ENCODE assay signal across 8 cellular contexts in the genomic region with DNA sequence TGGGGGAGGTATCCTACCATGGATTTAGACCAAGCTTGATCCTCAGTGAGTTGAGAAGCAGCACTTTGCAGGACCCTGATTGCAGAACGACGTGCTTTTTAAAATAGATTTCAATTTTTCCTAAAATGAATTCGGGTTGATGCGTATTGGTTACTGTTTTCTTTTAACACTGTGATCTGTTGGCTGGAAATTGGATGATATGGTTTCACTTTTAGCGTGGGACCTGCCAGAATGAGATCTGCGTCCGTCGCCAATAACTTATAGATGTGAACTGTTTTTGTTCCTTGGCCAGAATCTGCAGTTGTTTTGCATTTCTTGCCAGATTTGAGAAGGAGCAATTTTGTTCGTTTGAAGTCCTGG. TPM values are rescaled to one million over a fixed set of nuclear protein-coding genes. Genes with fewer than 3 reads are reported as not detected.
DNase-seq lines count a peak whose midpoint lies in the region; ATAC-seq and TF ChIP-seq lines count a peak whose summit lies in the region.

No MANE protein-coding gene starts in this region.

- POLR2A ChIA-PET in GM10248 (lab: Yijun Ruan, JAX): interaction anchor here (0.5 to 1.7 kb wide), 4 partner anchors 10 to 309 kb away, joined by 3 to 4 read pairs (median 4); no protein-coding TSS in a partner anchor

- no peaks in the 10 kb centered on the region for H3K9me3 Mint-ChIP-seq in endodermal cell
- no peaks in the 10 kb centered on the region for H3K9me3 Mint-ChIP-seq in natural killer cell treated with Interleukin-12 subunit alpha and Interleukin-12 subunit beta and Interleukin-15 and Interleukin-18, amount 100 ng/mL, for 72 hours

- H3K27ac ChIP-seq in SK-N-MC: no peak overlapping the region
- peak overlapping the region; percentile 92 for H3K27ac ChIP-seq in endodermal cell (ENCODE audit: low read depth, low read length)

- H3K36me3 Mint-ChIP-seq in endodermal cell (ENCODE audit: low read depth): no peaks in the 10 kb centered on the region
- H3K36me3 Mint-ChIP-seq in natural killer cell treated with Interleukin-12 subunit alpha and Interleukin-12 subunit beta and Interleukin-15 and Interleukin-18, amount 100 ng/mL, for 72 hours: peaks cover 10% of the 10 kb centered on the region

- CTCF ChIA-PET in GM10248 (lab: Yijun Ruan, JAX): interaction anchor here (1.0 to 2.4 kb wide), 2 partner anchors 11 to 29 kb away, joined by 4 to 15 read pairs; no protein-coding TSS in a partner anchor

- no peaks in the 10 kb centered on the region for H3K27me3 ChIP-seq in endodermal cell (ENCODE audit: control insufficient read depth, insufficient read depth, low read length, poor library complexity, severe bottlenecking)

- intact Hi-C loops in Right ventricle myocardium inferior (cut with DNase I): loop anchor here (2.0 to 10.0 kb wide), 2 partner anchors 63 to 207 kb away; partner anchors contain the start of genes AMMECR1L and SAP130
- intact Hi-C loops in cardiac septum (cut with DNase I): loop anchor here (1.0 kb wide), 1 partner anchor 64 kb away; no protein-coding TSS in a partner anchor

- H3K4me3 ChIP-seq in SK-N-MC (peak overlapping the region; percentile 95), endodermal cell (ENCODE audit: low read length) (peak overlapping the region; percentile 99)

- no peaks in the 10 kb centered on the region for H3K27me3 Mint-ChIP-seq in endodermal cell (ENCODE audit: insufficient read depth)
- no peaks in the 10 kb centered on the region for H3K27me3 Mint-ChIP-seq in natural killer cell treated with Interleukin-12 subunit alpha and Interleukin-12 subunit beta and Interleukin-15 and Interleukin-18, amount 100 ng/mL, for 72 hours

- DNase-seq in Right ventricle myocardium inferior (ENCODE audit: missing footprints): no peak
- DNase-seq in cardiac septum (ENCODE audit: low spot score): no peak
- DNase-seq in SK-N-MC (ENCODE audit: low read depth, low spot score): no peak
- no peak for DNase-seq in endodermal cell
- no peak for DNase-seq in natural killer cell treated with Interleukin-12 subunit alpha and Interleukin-12 subunit beta and Interleukin-15 and Interleukin-18, amount 100 ng/mL, for 72 hours (ENCODE audit: low spot score)
- no peak for DNase-seq in GM10248 (ENCODE audit: extremely low spot score)
- no peak for DNase-seq in H4 (ENCODE audit: low spot score)

- TF ChIP-seq CTCF in endodermal cell (conservative IDR thresholded peaks at IDR 0.05): no peak
- no peak for TF ChIP-seq CTCF in GM10248 (IDR thresholded peaks at IDR 0.05; ENCODE audit: control extremely low read depth, extremely low read depth, low read depth, missing control alignments)

- ATAC-seq in Right ventricle myocardium inferior: peak; percentile 11
- no peak for ATAC-seq in natural killer cell treated with Interleukin-12 subunit alpha and Interleukin-12 subunit beta and Interleukin-15 and Interleukin-18, amount 100 ng/mL, for 72 hours
- no peak for ATAC-seq in GM21825 (IDR thresholded peaks at IDR 0.05; ENCODE audit: unreplicated experiment)

- H3K4me3 Mint-ChIP-seq in endodermal cell: peak overlapping the region; percentile 88
- peak overlapping the region; percentile 95 for H3K4me3 Mint-ChIP-seq in natural killer cell treated with Interleukin-12 subunit alpha and Interleukin-12 subunit beta and Interleukin-15 and Interleukin-18, amount 100 ng/mL, for 72 hours

- H3K4me1 Mint-ChIP-seq in endodermal cell: peaks cover 9% of the 10 kb centered on the region
- H3K4me1 Mint-ChIP-seq in natural killer cell treated with Interleukin-12 subunit alpha and Interleukin-12 subunit beta and Interleukin-15 and Interleukin-18, amount 100 ng/mL, for 72 hours (ENCODE audit: low read depth in 2 of 2): peaks cover 31 to 40% of the 10 kb centered on the region in 2 donors

- 4% methylated on average over 9 of the region's 9 CpGs for WGBS in endodermal cell (ENCODE audit: insufficient coverage in 1 of 2, insufficient read length in 1 of 2), 2 experiments

- peak overlapping the region; percentile 90 for H3K27ac Mint-ChIP-seq in endodermal cell
- peak overlapping the region; percentile 92 to 97 for H3K27ac Mint-ChIP-seq in natural killer cell treated with Interleukin-12 subunit alpha and Interleukin-12 subunit beta and Interleukin-15 and Interleukin-18, amount 100 ng/mL, for 72 hours

- peaks cover 14% of the 10 kb centered on the region for H3K36me3 ChIP-seq in SK-N-MC (ENCODE audit: insufficient read depth, low read length)
- H3K36me3 ChIP-seq in endodermal cell (ENCODE audit: control insufficient read depth, insufficient read depth, low read length): peaks cover 6% of the 10 kb centered on the region

- no peaks in the 10 kb centered on the region for H3K9me3 ChIP-seq in SK-N-MC (ENCODE audit: low read depth, low read length)
- H3K9me3 ChIP-seq in endodermal cell (ENCODE audit: control insufficient read depth, low read length): no peaks in the 10 kb centered on the region

- H3K4me1 ChIP-seq in endodermal cell (ENCODE audit: control insufficient read depth, insufficient read depth, low read length): peaks cover 3% of the 10 kb centered on the region

- H3K9ac ChIP-seq in SK-N-MC (ENCODE audit: insufficient read length): peak overlapping the region; percentile 92
- peak overlapping the region; percentile 92 for H3K9ac ChIP-seq in endodermal cell (ENCODE audit: extremely low read depth, low read length, poor library complexity, severe bottlenecking)

RNA-seq across cellular contexts. Expression of gene UGGT1, which starts 0.7 kb away (rescaled TPM):
- total RNA-seq in Right ventricle myocardium inferior (24.3 TPM), cardiac septum (28.0 TPM), endodermal cell (10 to 100 TPM; 66.9 to 78.6 TPM)
- polyA plus RNA-seq in endodermal cell (2013, experiment 1 of 2): 31.7 TPM
- 33.5 TPM for polyA plus RNA-seq in endodermal cell (2013, experiment 2 of 2)
- 10 to 100 TPM; 64.8 to 76.5 TPM for total RNA-seq in natural killer cell treated with Interleukin-12 subunit alpha and Interleukin-12 subunit beta and Interleukin-15 and Interleukin-18, amount 100 ng/mL, for 72 hours
- total RNA-seq in H4 (2014; rRNA removed; shearing (Covaris generic)): 39.9 and 45.6 TPM in 2 replicates
